Comparison of ENCODE assay signal across 1 cellular context in the genomic region with DNA sequence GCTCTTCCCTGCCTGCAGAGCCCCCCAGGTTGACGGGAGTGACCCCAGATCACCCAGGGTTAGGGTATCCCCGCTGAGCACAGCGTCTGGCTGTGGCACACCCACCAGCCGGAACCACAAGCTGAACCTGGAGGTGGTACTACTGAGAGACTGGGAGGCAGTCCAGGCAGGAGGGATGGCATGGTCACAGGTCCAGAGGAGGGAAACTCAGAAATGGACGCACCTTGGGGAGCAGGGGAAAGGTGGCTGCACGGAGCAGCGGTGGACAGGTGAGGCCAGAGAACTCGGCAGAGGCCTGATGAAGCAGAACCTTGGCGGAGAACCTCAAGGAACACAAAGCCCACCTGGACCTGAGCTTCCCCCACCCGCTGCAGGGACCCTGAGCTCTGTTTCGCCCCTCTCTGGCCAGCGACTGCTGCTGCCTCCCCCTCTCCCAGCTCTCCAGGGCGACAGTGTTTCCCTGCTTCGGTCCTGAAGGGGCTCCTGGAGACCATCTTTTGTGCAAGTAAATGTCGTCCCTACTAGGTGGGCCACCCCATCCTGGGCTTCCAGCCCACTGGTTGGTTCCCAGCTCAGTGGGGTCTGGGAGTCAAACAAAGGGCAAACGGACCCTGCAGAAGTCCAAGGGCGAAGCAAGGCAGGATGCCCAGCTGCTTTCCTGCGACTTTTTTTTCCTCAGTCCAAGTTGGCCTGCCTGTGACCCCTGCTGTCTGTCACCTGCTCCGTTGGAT.
TF ChIP-seq lines count a peak whose summit lies in the region.

No MANE protein-coding gene starts in this region.

TF ChIP-seq in GM12878, 131 proteins besides CTCF, POLR2A, EP300 and RAD21:
- TF ChIP-seq SUZ12 (IDR thresholded peaks at IDR 0.05; ENCODE audit: unreplicated experiment) (peak; percentile 57), ZNF622 (IDR thresholded peaks at IDR 0.05) (no peak)
